Comparison of ENCODE assay signal across 12 cellular contexts in genomic region chr7:7795736-7796135, GRCh38.
A peak's percentile ranks its signal among the peaks of the same experiment; 100 is the strongest.
DNase-seq lines count a peak whose midpoint lies in the region; ATAC-seq and TF ChIP-seq lines count a peak whose summit lies in the region.
"Had no signal": no experiment of that assay in that cellular context is flagged by ENCODE, and none has a peak within 500 bp of the region (broad histone marks: within the 10 kb centered on the region; RNA-seq: fewer than 3 reads in every experiment).

No MANE protein-coding gene starts in this region.

- no peaks in the 10 kb centered on the region for H3K27me3 Mint-ChIP-seq in Caco-2 (ENCODE audit: insufficient read depth, unreplicated experiment)
- no peaks in the 10 kb centered on the region for H3K27me3 Mint-ChIP-seq in activated T-helper 17 cell treated with anti-CD3 and anti-CD28 coated beads, Interleukin-2, amount 50 U/mL, for 72 hours
- H3K27me3 Mint-ChIP-seq: brain had no signal

- H3K27me3 ChIP-seq in Caco-2 (replicated peaks; ENCODE audit: control insufficient read depth, insufficient read depth, low read length), result no peaks in the 10 kb centered on the region

- H3K4me3 Mint-ChIP-seq in Caco-2 (ENCODE audit: unreplicated experiment), result peak overlapping the region; percentile 38
- no peak overlapping the region for H3K4me3 Mint-ChIP-seq in activated T-helper 17 cell treated with anti-CD3 and anti-CD28 coated beads, Interleukin-2, amount 50 U/mL, for 72 hours
- H3K4me3 Mint-ChIP-seq: brain; CD8-positive, alpha-beta T cell had no signal

- peaks cover 2% of the 10 kb centered on the region; the same call in 1 of the 2 replicates for H3K36me3 ChIP-seq in Caco-2 (ENCODE audit: control insufficient read depth, insufficient read depth, low read length)

- CTCF ChIA-PET in Caco-2 (lab: Charles Lee), result no interaction called here

- BruUV-seq in Caco-2 (replicated peaks; lab: Mats Ljungman, UMichigan), result no TSS peak

- TF ChIP-seq CTCF in Caco-2 (IDR thresholded peaks at IDR 0.05; ENCODE audit: insufficient read depth in 1 of 2, low read depth in 1 of 2, low read length in 1 of 2, severe bottlenecking in 1 of 2, unreplicated experiment in 1 of 2), result no peak

- peaks cover 27% of the 10 kb centered on the region for H3K4me1 Mint-ChIP-seq in Caco-2 (ENCODE audit: low read depth, unreplicated experiment)
- H3K4me1 Mint-ChIP-seq in activated T-helper 17 cell treated with anti-CD3 and anti-CD28 coated beads, Interleukin-2, amount 50 U/mL, for 72 hours, result no peaks in the 10 kb centered on the region

- H3K9me3 ChIP-seq in Caco-2, result no peaks in the 10 kb centered on the region; the same call in 1 of the 2 replicates

- POLR2A ChIA-PET in Caco-2 (lab: Charles Lee), result no interaction called here

- H3K4me1 ChIP-seq in Caco-2, result peaks cover 38% of the 10 kb centered on the region

- intact Hi-C loops in Caco-2 (cut with micrococcal nuclease; ENCODE audit: unreplicated experiment), result loop anchor here (5.0 kb wide), 1 partner anchor 67 kb away; no protein-coding TSS in a partner anchor
- intact Hi-C loops in posterior cingulate gyrus (cut with DNase I), result no loop called here

- no peak overlapping the region for H3K4me3 ChIP-seq in Caco-2 (ENCODE audit: low read depth, low read length)

- H3K9me3 Mint-ChIP-seq in Caco-2 (ENCODE audit: unreplicated experiment), result peaks cover 11% of the 10 kb centered on the region
- H3K9me3 Mint-ChIP-seq in activated T-helper 17 cell treated with anti-CD3 and anti-CD28 coated beads, Interleukin-2, amount 50 U/mL, for 72 hours, result peaks cover 4% of the 10 kb centered on the region
- H3K9me3 Mint-ChIP-seq: CD8-positive, alpha-beta T cell had no signal

- peaks cover 22% of the 10 kb centered on the region for H3K36me3 Mint-ChIP-seq in Caco-2 (ENCODE audit: insufficient read depth, unreplicated experiment)
- peaks cover 55% of the 10 kb centered on the region for H3K36me3 Mint-ChIP-seq in activated T-helper 17 cell treated with anti-CD3 and anti-CD28 coated beads, Interleukin-2, amount 50 U/mL, for 72 hours (ENCODE audit: low read depth)

- DNase-seq in Caco-2, result peak; percentile 66 to 79
- peak; percentile 83 for DNase-seq in HT1080 (ENCODE audit: low read depth)
- peak; percentile 24 for DNase-seq in hepatic stellate cell (ENCODE audit: low spot score)
- no peak for DNase-seq in posterior cingulate gyrus
- DNase-seq in NK-92 (lab: John Stamatoyannopoulos, UW; ENCODE audit: unreplicated experiment), result no peak
- no peak for DNase-seq in NCI-H2107 (lab: John Stamatoyannopoulos, UW)
- DNase-seq: CD8-positive, alpha-beta T cell; left ventricle myocardium superior; NCI-H510A treated with DMSO at 0.1 percent for 48 hours had no signal

- peak; percentile 75 for ATAC-seq in activated T-helper 17 cell treated with anti-CD3 and anti-CD28 coated beads, Interleukin-2, amount 50 U/mL, for 72 hours (replicated peaks)
- no peak for ATAC-seq in HG02973 (IDR thresholded peaks at IDR 0.05; ENCODE audit: unreplicated experiment)
- ATAC-seq: CD8-positive, alpha-beta T cell; left ventricle myocardium superior had no signal

- peak overlapping the region; percentile 91 for H3K27ac Mint-ChIP-seq in Caco-2 (ENCODE audit: unreplicated experiment)
- H3K27ac Mint-ChIP-seq in activated T-helper 17 cell treated with anti-CD3 and anti-CD28 coated beads, Interleukin-2, amount 50 U/mL, for 72 hours, result no peak overlapping the region
- H3K27ac Mint-ChIP-seq: brain; CD8-positive, alpha-beta T cell had no signal

Comparison
In these comparisons a context has a peak if more than half of its experiments do, and no peak if none do; other contexts are left out.
1. DNase-seq: peak in Caco-2 (2 of 2), HT1080 (single experiment) and hepatic stellate cell (single experiment); none in posterior cingulate gyrus (0 of 10), NK-92 (single experiment) and NCI-H2107 (single experiment).